ENCODE assay signal across 8 cellular contexts in the genomic region with DNA sequence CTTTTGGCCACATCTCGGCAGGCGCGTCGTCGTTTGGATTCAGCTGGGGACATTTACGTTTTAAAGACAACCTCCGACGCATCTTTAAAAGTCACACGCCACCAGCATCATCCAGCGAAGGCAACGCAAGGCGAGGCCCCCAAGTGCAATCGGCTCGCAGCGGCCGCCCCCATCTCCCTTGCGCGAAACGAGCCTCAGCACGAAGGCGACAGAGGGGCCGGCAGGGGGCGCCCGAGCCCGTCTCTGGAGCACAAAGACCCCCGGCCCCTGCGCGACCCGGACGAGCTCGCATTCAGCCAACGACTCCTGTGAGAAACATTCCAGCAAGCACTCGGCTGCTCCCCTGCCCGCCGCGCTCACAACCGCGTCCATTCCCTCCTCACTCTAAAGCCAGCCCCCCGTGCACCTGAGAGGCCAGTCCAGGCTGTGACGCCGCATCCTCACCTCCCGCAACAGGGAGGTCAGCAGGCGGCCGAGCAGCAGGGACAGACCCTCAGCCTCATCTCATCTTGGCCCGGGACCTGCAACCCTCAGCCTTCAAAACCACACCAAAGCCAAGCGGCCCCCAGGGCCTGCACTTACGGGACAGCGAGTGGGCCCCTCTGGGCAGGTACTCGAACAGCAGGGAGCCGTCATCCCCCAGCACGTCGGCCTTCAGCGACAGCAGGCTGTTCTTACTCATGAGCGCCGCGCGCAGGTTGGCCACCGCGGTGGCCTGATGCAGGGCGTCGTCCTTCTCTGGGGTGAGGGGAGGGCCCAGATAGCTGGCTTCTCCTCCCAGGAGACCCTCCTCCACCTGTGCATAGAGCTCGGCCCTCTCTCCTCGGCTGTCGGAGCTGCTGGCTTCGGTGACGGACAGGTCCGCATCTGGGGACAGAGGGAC. TPM values are rescaled to one million over a fixed set of nuclear protein-coding genes. Genes with fewer than 3 reads are reported as not detected.
A peak's percentile ranks its signal among the peaks of the same experiment; 100 is the strongest.
DNase-seq lines count a peak whose midpoint lies in the region; ATAC-seq and TF ChIP-seq lines count a peak whose summit lies in the region.

No MANE protein-coding gene starts in this region.

- ATAC-seq in GM18858 (IDR thresholded peaks at IDR 0.05; ENCODE audit: unreplicated experiment): no peak

- 64 to 68% methylated on average over 40 to 63 of the region's 67 CpGs for WGBS in thyroid gland, 2 donors

- peak; percentile 10 for DNase-seq in AG10803 (ENCODE audit: low read depth)
- DNase-seq in NAMALWA (ENCODE audit: low spot score): peak; percentile 53
- peak; percentile 57 for DNase-seq in cerebellum (ENCODE audit: low spot score)
- DNase-seq in left kidney (ENCODE audit: low read depth, low spot score): peak; percentile 96
- DNase-seq in thyroid gland: peak in 1 of 2 donors; percentile 17
- DNase-seq in activated CD4-positive, CD25-positive, alpha-beta regulatory T cell treated with anti-CD3 and anti-CD28 coated beads, Interleukin-2, amount 50 U/mL, for 72 hours: no peak
- no peak for DNase-seq in NCI-H2171 (lab: John Stamatoyannopoulos, UW)

- H3K36me3 ChIP-seq in thyroid gland: peaks cover 5 to 6% of the 10 kb centered on the region in 2 donors

- TF ChIP-seq CTCF in AG10803 (conservative IDR thresholded peaks at IDR 0.05; ENCODE audit: low read length): peak; percentile 57
- TF ChIP-seq CTCF in thyroid gland (IDR thresholded peaks at IDR 0.05): peak; percentile 9 to 53 (median 22)

- no peak for TF ChIP-seq POLR2A in thyroid gland (IDR thresholded peaks at IDR 0.05)

- intact Hi-C loops in thyroid gland (cut with DNase I): no loop called here

- peaks cover 0 to 4% of the 10 kb centered on the region in 2 donors for H3K4me1 ChIP-seq in thyroid gland

- no peak overlapping the region for H3K27ac ChIP-seq in thyroid gland

- no peaks in the 10 kb centered on the region for H3K27me3 ChIP-seq in thyroid gland

- H3K4me3 ChIP-seq in AG10803 (ENCODE audit: low read length): peak overlapping the region; percentile 50
- H3K4me3 ChIP-seq in thyroid gland (replicated peaks in 1 of 3): no peak overlapping the region

- no peaks in the 10 kb centered on the region for H3K9me3 ChIP-seq in thyroid gland

RNA-seq across cellular contexts. Expression of a gene that starts 35.8 kb away (rescaled TPM):
- total RNA-seq in cerebellum: 6.6 TPM
- total RNA-seq in thyroid gland: 10 to 100 TPM; 26.0 to 55.9 (median 39.3) TPM

RNA-seq across cellular contexts. Expression of a gene that starts 38.9 kb away (rescaled TPM):
- total RNA-seq in cerebellum (9.3 TPM), thyroid gland (10 to 100 TPM in 2 of 4 donors, 1 to 10 TPM in 2; 8.7 to 25.0 (median 11.5) TPM)

RNA-seq across cellular contexts. Expression of a gene that starts 55.7 kb away (rescaled TPM):
- total RNA-seq in cerebellum (20.3 TPM), thyroid gland (10 to 100 TPM; 15.9 to 39.9 (median 27.7) TPM)

Comparison
In these comparisons a context has a peak if more than half of its experiments do, and no peak if none do; other contexts are left out.
1. DNase-seq: peak in AG10803 (single experiment), NAMALWA (single experiment), cerebellum (single experiment) and left kidney (single experiment); none in activated CD4-positive, CD25-positive, alpha-beta regulatory T cell treated with anti-CD3 and anti-CD28 coated beads, Interleukin-2, amount 50 U/mL, for 72 hours (single experiment) and NCI-H2171 (single experiment).